Comparison of ENCODE assay signal across 21 cellular contexts in the genomic region with DNA sequence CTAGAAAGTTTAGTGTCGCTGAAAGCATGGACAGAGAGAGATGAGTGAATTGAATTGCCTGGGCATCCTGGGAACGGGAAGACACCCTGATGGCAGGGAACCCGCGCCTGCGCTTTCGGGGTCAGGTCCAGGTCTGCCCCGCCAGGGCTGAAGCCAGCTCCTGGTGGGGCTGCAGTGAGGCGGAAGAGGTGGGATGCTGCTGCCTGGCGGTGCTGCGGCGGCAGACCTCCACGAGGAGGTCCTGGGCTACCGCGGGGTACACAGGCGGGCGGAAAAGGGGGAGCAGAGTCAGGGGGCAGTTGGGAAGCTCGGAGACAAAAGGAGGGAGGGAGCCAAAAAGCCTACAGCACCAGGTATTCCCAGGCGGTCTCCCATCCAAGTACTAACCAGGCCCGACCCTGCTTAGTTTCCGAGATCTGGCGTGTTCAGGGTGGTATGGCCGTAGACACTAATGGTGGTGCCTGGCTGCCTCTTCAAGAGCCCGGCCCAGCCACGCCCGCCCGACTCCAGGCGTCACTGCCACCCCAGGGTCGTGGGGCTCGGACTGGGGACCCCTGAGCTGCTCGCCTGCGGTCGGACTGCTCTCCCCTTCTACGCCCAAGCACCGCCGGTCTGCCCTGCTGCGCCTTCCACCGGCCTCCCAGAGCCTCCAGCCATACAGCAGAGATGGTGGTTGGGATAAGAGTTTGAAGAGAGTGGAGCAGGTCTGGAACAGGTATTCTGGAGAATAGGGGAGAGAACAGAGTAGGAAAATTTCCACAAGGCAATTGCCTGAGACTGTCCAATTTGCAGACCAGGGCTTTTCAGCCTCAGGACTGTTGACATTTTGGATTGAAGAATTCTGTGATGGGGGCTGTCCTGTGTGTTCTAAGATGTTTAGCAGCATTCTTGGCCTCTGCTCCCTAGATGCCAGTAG. TPM values are rescaled to one million over a fixed set of nuclear protein-coding genes. Genes with fewer than 3 reads are reported as not detected.
DNase-seq lines count a peak whose midpoint lies in the region; ATAC-seq, FAIRE-seq and TF ChIP-seq lines count a peak whose summit lies in the region.
"Had no signal": no experiment of that assay in that cellular context is flagged by ENCODE, and none has a peak within 500 bp of the region (broad histone marks: within the 10 kb centered on the region; RNA-seq: fewer than 3 reads in every experiment).

No MANE protein-coding gene starts in this region.

- H4K20me1 ChIP-seq in MM.1S (ENCODE audit: insufficient read depth, low read length) (no peaks in the 10 kb centered on the region), GM12878 (ENCODE audit: control insufficient read depth, insufficient read depth) (0 out of 2 replicates have a peak, but pooled peaks cover 2% of the 10 kb centered on the region)

- H3K27ac Mint-ChIP-seq in activated naive CD4-positive, alpha-beta T cell treated with anti-CD3 and anti-CD28 coated beads, Interleukin-2, amount 50 U/mL, for 24 hours, result peak overlapping the region; percentile 83
- H3K27ac Mint-ChIP-seq in activated naive CD4-positive, alpha-beta T cell treated with anti-CD3 and anti-CD28 coated beads for 36 hours, result no peak overlapping the region
- H3K27ac Mint-ChIP-seq: B cell had no signal

- H2BK120ac ChIP-seq in trophoblast cell (ENCODE audit: insufficient read depth, low read length, poor library complexity), result peak overlapping the region; percentile 48

- POLR2A ChIA-PET in GM12878 (lab: Charles Lee), result interaction anchor here (1.5 kb wide), 1 partner anchor 8 kb away, joined by 3 read pairs; no protein-coding TSS in a partner anchor

- H2AFZ ChIP-seq in MM.1S (ENCODE audit: low read length) (no peak overlapping the region), GM12878 (ENCODE audit: control insufficient read depth, low read depth, low read length) (no peak overlapping the region), trophoblast cell (ENCODE audit: insufficient read depth, low read length, poor library complexity) (no peak overlapping the region)

- H3K9ac ChIP-seq in MM.1S (ENCODE audit: low read length), result no peak overlapping the region
- H3K9ac ChIP-seq in GM12878 (ENCODE audit: control insufficient read depth, insufficient read depth, low read length), result no peak overlapping the region
- H3K9ac ChIP-seq in trophoblast cell (ENCODE audit: low read length), result no peak overlapping the region

- no peak for TF ChIP-seq EP300 in GM12878 (IDR thresholded peaks at IDR 0.05; ENCODE audit: borderline replicate concordance in 1 of 2, control insufficient read depth in 1 of 2, low read depth in 2 of 2, low read length in 2 of 2)

- no peak overlapping the region for H3K4me3 ChIP-seq in MM.1S (ENCODE audit: low read length)
- H3K4me3 ChIP-seq in GM12878, result no peak overlapping the region
- H3K4me3 ChIP-seq in trophoblast cell (ENCODE audit: low read depth, low read length), result no peak overlapping the region
- H3K4me3 ChIP-seq in aorta (ENCODE audit: low read length in 2 of 2), result no peak overlapping the region
- H3K4me3 ChIP-seq: body of pancreas, left lung, thoracic aorta had no signal

- H3K4me2 ChIP-seq in MM.1S (ENCODE audit: low read depth, low read length) (no peak overlapping the region), GM12878 (ENCODE audit: control insufficient read depth, insufficient read depth) (no peak overlapping the region), trophoblast cell (ENCODE audit: low read length) (no peak overlapping the region)

- H3K4me3 Mint-ChIP-seq in activated naive CD4-positive, alpha-beta T cell treated with anti-CD3 and anti-CD28 coated beads, Interleukin-2, amount 50 U/mL, for 24 hours, result no peak overlapping the region
- H3K4me3 Mint-ChIP-seq in activated naive CD4-positive, alpha-beta T cell treated with anti-CD3 and anti-CD28 coated beads for 36 hours, result no peak overlapping the region
- H3K4me3 Mint-ChIP-seq: activated CD4-positive, alpha-beta T cell treated with anti-CD3 and anti-CD28 coated beads, Interleukin-2, amount 10 ng/mL, durations not matched to agents 7 days and 5 days; activated T-helper 1 cell treated with anti-CD3 and anti-CD28 coated beads, Interleukin-12 subunit alpha, Interleukin-12 subunit beta, Interleukin-2, Interleukin-4 antibody, amounts not matched to agents 30 ng/mL and 10 ng/mL and 1 ng/mL, durations not matched to agents 14 hours and 24 hours and 36 hours; B cell had no signal

- in situ Hi-C loops in GM12878 (cut with MboI), result no loop called here

- H4K12ac ChIP-seq in trophoblast cell (ENCODE audit: low read depth, low read length), result peak overlapping the region; percentile 60

- H3K27ac ChIP-seq in MM.1S (ENCODE audit: low read length) (peak overlapping the region; percentile 86; the same call in 1 of the 2 replicates), GM12878 (ENCODE audit: control insufficient read depth, insufficient read depth) (no peak overlapping the region), trophoblast cell (ENCODE audit: low read depth, low read length) (peak overlapping the region; percentile 72), aorta (ENCODE audit: low read depth in 1 of 2, low read length in 2 of 2) (no peak overlapping the region)
- H3K27ac ChIP-seq: body of pancreas, left lung, RWPE1, thoracic aorta had no signal

- H3K14ac ChIP-seq in trophoblast cell (ENCODE audit: low read length), result peak overlapping the region; percentile 64

- TF ChIP-seq CTCF in MM.1S (IDR thresholded peaks at IDR 0.05; ENCODE audit: low read length) (no peak), GM12878 (IDR thresholded peaks at IDR 0.05 in 2 of 3, conservative IDR thresholded peaks at IDR 0.05 in 1 of 3; ENCODE audit: control insufficient read depth in 2 of 3, extremely low read depth in 1 of 3, insufficient read depth in 1 of 3, low read depth in 3 of 3, low read length in 3 of 3) (no peak)

- SMC1A ChIA-PET in GM12878 (lab: Charles Lee; ENCODE audit: uncharacterized antibody, unreplicated experiment), result interaction anchor here (1.4 to 1.6 kb wide), 2 partner anchors 202 to 241 kb away, joined by 4 to 7 read pairs; no protein-coding TSS in a partner anchor

- H3K9me3 ChIP-seq in MM.1S (replicated peaks; ENCODE audit: insufficient read depth, low read length) (no peaks in the 10 kb centered on the region), GM12878 (replicated peaks; ENCODE audit: control insufficient read depth, insufficient read depth, low read length) (no peaks in the 10 kb centered on the region), trophoblast cell (ENCODE audit: insufficient read depth, low read depth, low read length) (no peaks in the 10 kb centered on the region), aorta (ENCODE audit: control insufficient read depth, low read length) (no peaks in the 10 kb centered on the region)
- H3K9me3 ChIP-seq: body of pancreas, left lung, thoracic aorta had no signal

- H3K36me3 ChIP-seq in MM.1S (replicated peaks; ENCODE audit: insufficient read depth, low read length), result no peaks in the 10 kb centered on the region
- peaks cover 0 to 20% of the 10 kb centered on the region in 2 experiments; a peak in 2 of 4 replicates for H3K36me3 ChIP-seq in GM12878 (ENCODE audit: control insufficient read depth in 2 of 2, insufficient read depth in 2 of 2, low read length in 1 of 2)
- peaks cover 0 to 2% of the 10 kb centered on the region in 2 experiments for H3K36me3 ChIP-seq in trophoblast cell (ENCODE audit: control insufficient read depth in 1 of 2, insufficient read depth in 2 of 2, low read length in 2 of 2)
- no peaks in the 10 kb centered on the region for H3K36me3 ChIP-seq in aorta (ENCODE audit: control insufficient read depth in 1 of 2, insufficient read depth in 2 of 2, low read length in 1 of 2)

- H3K27me3 ChIP-seq in MM.1S (replicated peaks; ENCODE audit: insufficient read depth, low read length) (no peaks in the 10 kb centered on the region), GM12878 (replicated peaks in 1 of 2; ENCODE audit: control insufficient read depth in 2 of 2, insufficient read depth in 2 of 2, low read length in 1 of 2) (no peaks in the 10 kb centered on the region), trophoblast cell (ENCODE audit: insufficient read depth, low read length) (no peaks in the 10 kb centered on the region), aorta (ENCODE audit: control insufficient read depth in 1 of 2, insufficient read depth in 2 of 2, low read length in 1 of 2) (no peaks in the 10 kb centered on the region)
- H3K27me3 ChIP-seq: body of pancreas, left lung had no signal

- H3K9me3 Mint-ChIP-seq in activated naive CD4-positive, alpha-beta T cell treated with anti-CD3 and anti-CD28 coated beads, Interleukin-2, amount 50 U/mL, for 24 hours, result no peaks in the 10 kb centered on the region
- H3K9me3 Mint-ChIP-seq in activated naive CD4-positive, alpha-beta T cell treated with anti-CD3 and anti-CD28 coated beads for 36 hours, result no peaks in the 10 kb centered on the region
- H3K9me3 Mint-ChIP-seq: activated CD4-positive, alpha-beta T cell treated with anti-CD3 and anti-CD28 coated beads, Interleukin-2, amount 10 ng/mL, durations not matched to agents 7 days and 5 days; activated T-helper 1 cell treated with anti-CD3 and anti-CD28 coated beads, Interleukin-12 subunit alpha, Interleukin-12 subunit beta, Interleukin-2, Interleukin-4 antibody, amounts not matched to agents 30 ng/mL and 10 ng/mL and 1 ng/mL, durations not matched to agents 14 hours and 24 hours and 36 hours had no signal

- peak overlapping the region; percentile 21 for H2BK12ac ChIP-seq in trophoblast cell (ENCODE audit: low read length)

- no peak overlapping the region for H3K23ac ChIP-seq in trophoblast cell (ENCODE audit: low read length)

- H3K4ac ChIP-seq in trophoblast cell (ENCODE audit: low read depth, low read length), result no peak overlapping the region

- H2AK5ac ChIP-seq in trophoblast cell (ENCODE audit: low read length), result peak overlapping the region; percentile 61

- H4K91ac ChIP-seq in trophoblast cell (ENCODE audit: low read depth, low read length), result peak overlapping the region; percentile 46

- RAD21 ChIA-PET in GM12878 (lab: Charles Lee; ENCODE audit: unreplicated experiment), result interaction anchor here (0.7 to 2.0 kb wide), 3 partner anchors 31 to 245 kb away, joined by 3 to 9 read pairs (median 7); no protein-coding TSS in a partner anchor

- peak overlapping the region; percentile 69 for H3K18ac ChIP-seq in trophoblast cell (ENCODE audit: low read length)

- no peaks in the 10 kb centered on the region for H3K9me2 ChIP-seq in MM.1S (replicated peaks; ENCODE audit: insufficient read depth, low read length)

- peak overlapping the region; percentile 76 for H2BK5ac ChIP-seq in trophoblast cell (ENCODE audit: low read depth, low read length, poor library complexity)

- H3F3A ChIP-seq in MM.1S (ENCODE audit: insufficient read depth, low read length), result peaks cover 27% of the 10 kb centered on the region

- H3K79me2 ChIP-seq in MM.1S (ENCODE audit: low read length), result no peaks in the 10 kb centered on the region
- no peaks in the 10 kb centered on the region for H3K79me2 ChIP-seq in GM12878 (ENCODE audit: control insufficient read depth, insufficient read depth, low read length)
- no peaks in the 10 kb centered on the region for H3K79me2 ChIP-seq in trophoblast cell (ENCODE audit: control insufficient read depth, insufficient read depth, low read length, poor library complexity)

- no peak for ATAC-seq in GM12878
- no peak for ATAC-seq in aorta (ENCODE audit: low FRiP score)
- ATAC-seq: body of pancreas, left lung had no signal

- BruUV-seq in GM12878 (replicated peaks; lab: Mats Ljungman, UMichigan), result no TSS peak

- peak; percentile 46; the same call in 1 of the 2 replicates for TF ChIP-seq POLR2A in GM12878 (IDR thresholded peaks at IDR 0.05; ENCODE audit: low read depth, low read length)

- 93% methylated on average over 35 of the region's 37 CpGs for WGBS in GM12878 (ENCODE audit: insufficient coverage, insufficient replicate concordance, low lambda C conversion rate, missing lambda C conversion rate)
- no CpG with 5 or more reads among the region's 37 CpGs for WGBS in trophoblast cell (ENCODE audit: extremely low coverage, insufficient coverage, insufficient read length)
- 90 to 92% methylated on average over 37 of the region's 37 CpGs for WGBS in aorta, 2 donors

- no peak for FAIRE-seq in GM12878 (lab: Jason Lieb, UNC)
- FAIRE-seq: endothelial cell of umbilical vein had no signal

- DNase-seq in activated naive CD4-positive, alpha-beta T cell treated with anti-CD3 and anti-CD28 coated beads for 36 hours, result no peak
- DNase-seq in MM.1S (no peak), GM12878 (ENCODE audit: low read depth, low spot score) (no peak), trophoblast cell (peak; percentile 29 to 67), NCI-H187 (lab: John Stamatoyannopoulos, UW) (no peak), aorta (no peak), DMS79 treated with DMSO at 0.1 percent for 48 hours (lab: John Stamatoyannopoulos, UW) (no peak)
- DNase-seq: body of pancreas, cerebellar nuclear complex, GOT3, left lung, NCI-H146, NCI-H446, NCI-H774 had no signal

- H3K4me1 ChIP-seq in MM.1S (ENCODE audit: low read length), result peaks cover 34% of the 10 kb centered on the region
- peaks cover 24% of the 10 kb centered on the region for H3K4me1 ChIP-seq in GM12878 (ENCODE audit: control insufficient read depth, insufficient read depth, low read length)
- H3K4me1 ChIP-seq in trophoblast cell (ENCODE audit: control insufficient read depth in 1 of 2, insufficient read depth in 2 of 2, low read length in 2 of 2), result peaks cover 32 to 43% of the 10 kb centered on the region in 2 experiments
- H3K4me1 ChIP-seq in aorta (ENCODE audit: control insufficient read depth in 1 of 2, insufficient read depth in 2 of 2, low read length in 2 of 2), result no peaks in the 10 kb centered on the region
- H3K4me1 ChIP-seq: left lung had no signal

- peak overlapping the region; percentile 48 for H4K8ac ChIP-seq in trophoblast cell (ENCODE audit: low read depth, low read length)

- CTCF ChIA-PET in activated naive CD4-positive, alpha-beta T cell treated with anti-CD3 and anti-CD28 coated beads for 36 hours (lab: Charles Lee), result interaction anchor here (0.6 to 1.9 kb wide), 8 partner anchors 9 to 455 kb away, joined by 3 to 24 read pairs (median 4); no protein-coding TSS in a partner anchor
- CTCF ChIA-PET in GM12878 (lab: Yijun Ruan, JAX), result interaction anchor here (0.6 to 3.7 kb wide), 5 partner anchors 201 to 245 kb away, joined by 3 to 17 read pairs (median 4); no protein-coding TSS in a partner anchor

- H3K27me3 Mint-ChIP-seq in activated naive CD4-positive, alpha-beta T cell treated with anti-CD3 and anti-CD28 coated beads, Interleukin-2, amount 50 U/mL, for 24 hours, result no peaks in the 10 kb centered on the region
- H3K27me3 Mint-ChIP-seq in activated naive CD4-positive, alpha-beta T cell treated with anti-CD3 and anti-CD28 coated beads for 36 hours (ENCODE audit: low read depth), result no peaks in the 10 kb centered on the region
- H3K27me3 Mint-ChIP-seq: activated CD4-positive, alpha-beta T cell treated with anti-CD3 and anti-CD28 coated beads, Interleukin-2, amount 10 ng/mL, durations not matched to agents 7 days and 5 days; B cell had no signal

- H3K4me1 Mint-ChIP-seq in activated naive CD4-positive, alpha-beta T cell treated with anti-CD3 and anti-CD28 coated beads, Interleukin-2, amount 50 U/mL, for 24 hours, result peaks cover 60% of the 10 kb centered on the region
- peaks cover 52% of the 10 kb centered on the region for H3K4me1 Mint-ChIP-seq in activated naive CD4-positive, alpha-beta T cell treated with anti-CD3 and anti-CD28 coated beads for 36 hours (ENCODE audit: low read depth)

- no peak for TF ChIP-seq RAD21 in GM12878 (IDR thresholded peaks at IDR 0.05; ENCODE audit: insufficient read depth, low read depth, low read length)

- peaks cover 14% of the 10 kb centered on the region for H3K36me3 Mint-ChIP-seq in activated naive CD4-positive, alpha-beta T cell treated with anti-CD3 and anti-CD28 coated beads, Interleukin-2, amount 50 U/mL, for 24 hours
- H3K36me3 Mint-ChIP-seq in activated naive CD4-positive, alpha-beta T cell treated with anti-CD3 and anti-CD28 coated beads for 36 hours (ENCODE audit: low read depth), result peaks cover 14% of the 10 kb centered on the region

- H3K79me1 ChIP-seq in trophoblast cell (ENCODE audit: low read length), result peaks cover 10% of the 10 kb centered on the region

- intact Hi-C loops in activated naive CD4-positive, alpha-beta T cell treated with anti-CD3 and anti-CD28 coated beads for 36 hours (cut with micrococcal nuclease), result loop anchor here (10.0 kb wide), 1 partner anchor 632 kb away; no protein-coding TSS in a partner anchor
- intact Hi-C loops in GM12878 (cut with micrococcal nuclease; ENCODE audit: unreplicated experiment) (loop anchor here (10.0 kb wide), 1 partner anchor 382 kb away; no protein-coding TSS in a partner anchor), aorta (cut with DNase I) (no loop called here)

RNA-seq across cellular contexts. Expression of gene MDM4, which starts 46.1 kb away (rescaled TPM):
- 100 to 1,000 TPM; 109 TPM for total RNA-seq in activated naive CD4-positive, alpha-beta T cell treated with anti-CD3 and anti-CD28 coated beads for 36 hours
- 590 and 594 TPM in 2 replicates for total RNA-seq in GM12878 (2013; cell fraction: nucleolus; rRNA removed)
- total RNA-seq in GM12878 (2014; rRNA removed), result 36.8 and 43.9 TPM in 2 replicates
- total RNA-seq in GM12878 (2014; rRNA removed; fragmentation: Illumina TruSeq; extraction: Trizol), result 36.1 and 37.8 TPM in 2 replicates
- 54.5 and 64.5 TPM in 2 replicates for total RNA-seq in GM12878 (2021)
- polyA plus RNA-seq in GM12878 (2011; ENCODE audit: low read depth), result 12.2 TPM
- polyA plus RNA-seq in GM12878 (2011; rRNA removed), result 74.4 and 108 TPM in 2 replicates
- 22.1 and 23.4 TPM in 2 replicates for polyA plus RNA-seq in GM12878 (2011; cell fraction: cytosol; rRNA removed)
- 82.8 and 85.3 TPM in 2 replicates for polyA plus RNA-seq in GM12878 (2011; cell fraction: nucleus; rRNA removed)
- 17.2 and 22.3 TPM in 2 replicates for polyA plus RNA-seq in GM12878 (2012)
- polyA plus RNA-seq in GM12878 (2014; fragmentation: Illumina TruSeq; extraction: Trizol), result 12.4 and 13.7 TPM in 2 replicates
- 10 to 100 TPM in 1 of 2 experiments, 1 to 10 TPM in 1; 2.5 to 11.5 TPM for polyA plus RNA-seq in GM12878 (2014; fragmentation: Nextera tagmentation; extraction: Ambion mirVana)
- 20.5 and 20.6 TPM in 2 replicates for polyA plus RNA-seq in GM12878 (2014; rRNA removed)
- polyA plus RNA-seq in GM12878 (2016; fragmentation: Nextera tagmentation; extraction: Ambion mirVana), result 10 to 100 TPM; 22.3 to 23.2 TPM
- 148 and 214 TPM in 2 replicates for polyA minus RNA-seq in GM12878 (2011; rRNA and poly(A)+ RNA removed)
- 33.7 and 38.1 TPM in 2 replicates for polyA minus RNA-seq in GM12878 (2011; cell fraction: cytosol; rRNA and poly(A)+ RNA removed)
- 161 and 227 TPM in 2 replicates for polyA minus RNA-seq in GM12878 (2011; cell fraction: nucleus; rRNA and poly(A)+ RNA removed)
- polyA plus RNA-seq in trophoblast cell (2013), result 16.1 and 17.2 TPM in 2 replicates
- 100 to 1,000 TPM; 104 to 141 TPM for total RNA-seq in aorta
- polyA plus RNA-seq in aorta, result 10 to 100 TPM in 1 of 2 donors, 1 to 10 TPM in 1; 4.8 to 11.0 TPM

Comparison
In these comparisons a context has a peak if more than half of its experiments do, and no peak if none do; other contexts are left out.
1. DNase-seq: peak in trophoblast cell (2 of 2); none in activated naive CD4-positive, alpha-beta T cell treated with anti-CD3 and anti-CD28 coated beads for 36 hours (single experiment), MM.1S (single experiment), GM12878 (single experiment), NCI-H187 (0 of 2), aorta (0 of 2) and DMS79 treated with DMSO at 0.1 percent for 48 hours (single experiment).
2. H3K27ac ChIP-seq: peak in MM.1S (single experiment) and trophoblast cell (single experiment); none in GM12878 (single experiment) and aorta (0 of 2).
3. intact Hi-C loops: an anchor here in activated naive CD4-positive, alpha-beta T cell treated with anti-CD3 and anti-CD28 coated beads for 36 hours (10.0 kb wide) and GM12878 (10.0 kb wide); none called in aorta.